8 cellular contexts compared by ENCODE assay signal in the genomic region with DNA sequence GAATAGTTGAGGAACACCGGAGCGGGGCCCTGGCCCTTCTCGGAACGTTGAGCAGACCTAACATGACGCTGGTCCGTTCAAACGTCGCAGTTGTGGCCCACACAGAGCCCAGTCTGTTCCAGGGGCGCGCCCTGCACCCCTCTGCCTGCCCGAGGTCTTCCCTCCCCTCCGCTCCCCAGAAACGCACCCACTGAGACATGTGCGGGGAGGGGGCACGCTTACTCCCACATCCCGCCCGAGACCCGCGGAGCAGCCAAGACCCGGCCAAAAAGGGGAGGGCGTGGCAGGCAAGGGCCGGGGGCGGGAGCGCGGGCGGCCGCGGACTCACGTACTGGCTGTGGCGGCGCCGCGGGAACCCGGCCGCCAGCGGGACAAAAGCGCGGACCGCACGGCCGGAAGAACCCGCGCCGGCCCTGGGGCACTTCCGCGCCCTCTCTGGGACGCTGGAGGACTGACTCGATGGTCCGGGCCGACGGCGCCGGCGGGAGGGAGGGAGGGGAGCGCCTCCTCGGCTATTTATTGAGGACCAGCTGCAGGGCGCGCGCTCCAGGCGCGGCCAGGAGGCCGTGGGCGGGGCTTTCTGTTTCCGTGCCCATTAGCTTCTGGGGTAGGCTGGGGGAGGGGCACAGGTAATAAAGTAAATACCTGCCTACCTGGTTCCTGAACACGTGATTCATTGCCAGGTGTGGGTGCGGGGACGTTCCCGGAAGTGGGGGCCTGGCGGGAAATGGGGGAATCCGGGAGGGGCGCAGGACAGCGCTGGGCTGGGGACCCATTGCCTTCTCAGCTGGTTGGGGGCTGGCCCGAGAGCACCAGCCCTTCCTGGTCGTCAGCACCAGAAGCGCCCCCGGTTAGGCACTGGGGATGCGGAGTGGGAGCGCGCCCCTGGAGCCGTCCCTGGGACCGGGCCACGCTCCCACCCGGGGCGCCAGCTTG. TPM values are rescaled to one million over a fixed set of nuclear protein-coding genes. Genes with fewer than 3 reads are reported as not detected.
DNase-seq lines count a peak whose midpoint lies in the region; ATAC-seq and TF ChIP-seq lines count a peak whose summit lies in the region.

A gene (minus strand): TSS at position 390 of the 936 bp plus-strand sequence. CDS start 57 bp downstream, at position 333.

- no peaks in the 10 kb centered on the region for H3K36me3 ChIP-seq in uterus

- WGBS in right cardiac atrium, result under 1% methylated on average over 84 of the region's 84 CpGs

- peak within 1 kb of the TSS; percentile 73 for H3K27ac ChIP-seq in angular gyrus (ENCODE audit: low read depth, low read length)
- peak within 1 kb of the TSS; percentile 81 for H3K27ac ChIP-seq in right cardiac atrium (ENCODE audit: low read length)
- H3K27ac ChIP-seq in uterus, result peak within 1 kb of the TSS; percentile 83 to 91

- peak within 1 kb of the TSS; percentile 72 for H3K4me3 ChIP-seq in right cardiac atrium (ENCODE audit: low read length)
- peak within 1 kb of the TSS; percentile 85 to 97 for H3K4me3 ChIP-seq in uterus

- peak in 2 of 4 experiments; percentile 41 to 50 for TF ChIP-seq CTCF in uterus (IDR thresholded peaks at IDR 0.05)

- intact Hi-C loops in right cardiac atrium (cut with DNase I) (loop anchor here in 3 of 4 donors (10.0 kb wide), 3 partner anchors 56 to 314 kb away; a partner anchor contains a TSS), uterus (cut with DNase I; ENCODE audit: low total_unique reads) (loop anchor here (10.0 kb wide), 1 partner anchor 76 kb away; no protein-coding TSS in a partner anchor)

- TF ChIP-seq POLR2A in uterus (IDR thresholded peaks at IDR 0.05), result peak; percentile 46 to 60

- ATAC-seq in GM18502 (IDR thresholded peaks at IDR 0.05; ENCODE audit: poor library complexity, unreplicated experiment) (peak; percentile 89), HG02938 (IDR thresholded peaks at IDR 0.05; ENCODE audit: unreplicated experiment) (peak; percentile 82), right cardiac atrium (peak; percentile 99)

- peak; percentile 73 for DNase-seq in NCI-H1694 treated with DMSO at 0.1 percent for 48 hours (lab: John Stamatoyannopoulos, UW)
- peak; percentile 60 to 95 (median 81) for DNase-seq in T-helper 2 cell
- DNase-seq in right cardiac atrium, result peak; percentile 94 to 98 (median 96)
- peak; percentile 91 for DNase-seq in putamen (ENCODE audit: low spot score)
- peak; percentile 82 to 95 for DNase-seq in uterus

- no peaks in the 10 kb centered on the region for H3K9me3 ChIP-seq in right cardiac atrium (ENCODE audit: control insufficient read depth, low read length)
- H3K9me3 ChIP-seq in uterus, result no peaks in the 10 kb centered on the region

- H3K27me3 ChIP-seq in right cardiac atrium (ENCODE audit: control insufficient read depth, insufficient read depth), result no peaks in the 10 kb centered on the region
- no peaks in the 10 kb centered on the region for H3K27me3 ChIP-seq in uterus

- no peaks in the 10 kb centered on the region for H3K4me1 ChIP-seq in right cardiac atrium (ENCODE audit: control insufficient read depth, insufficient read depth, low read length)
- no peaks in the 10 kb centered on the region for H3K4me1 ChIP-seq in uterus

RNA-seq across cellular contexts. Expression of the gene that starts here (rescaled TPM):
- 10 to 100 TPM; 19.7 to 22.8 (median 20.6) TPM for total RNA-seq in right cardiac atrium
- 12.0 TPM for polyA plus RNA-seq in right cardiac atrium
- total RNA-seq in uterus, result 10 to 100 TPM in 3 of 4 donors, 1 to 10 TPM in 1; 8.5 to 43.6 (median 34.6) TPM

Comparison
In these comparisons a context has a peak if more than half of its experiments do, and no peak if none do; other contexts are left out.
1. Peak in every context shown above with its lines: DNase-seq, ATAC-seq, H3K4me3 ChIP-seq and H3K27ac ChIP-seq.